In the genomic region with DNA sequence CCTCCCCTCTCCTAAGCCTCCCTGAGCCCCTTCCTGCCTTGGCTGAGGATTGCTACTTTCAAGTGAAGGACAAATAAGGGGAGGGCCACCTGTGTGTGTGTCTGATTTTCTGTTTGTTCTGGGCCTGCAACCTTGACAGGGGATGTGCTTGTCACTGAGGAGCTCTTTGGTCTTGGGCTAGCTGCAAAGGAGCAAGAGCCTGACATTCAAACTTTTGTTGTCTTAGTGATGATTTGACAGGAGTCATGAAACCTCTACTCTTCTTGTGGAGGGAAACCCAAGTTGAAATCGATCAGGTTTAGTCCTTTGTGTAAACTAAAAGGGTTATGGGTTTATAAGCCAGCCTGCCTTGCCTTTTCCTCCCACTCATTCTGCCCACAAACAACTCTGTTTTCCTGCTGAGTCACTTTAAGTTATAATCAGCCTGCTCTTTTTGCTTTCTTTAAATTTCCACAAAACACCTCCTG, we compare ENCODE assay signal across 1 cellular context.
TF ChIP-seq lines count a peak whose summit lies in the region.

No MANE protein-coding gene starts in this region.

TF ChIP-seq in K562, 482 proteins besides CTCF, POLR2A, EP300 and RAD21 (continued from another document and continues in another):
- TF ChIP-seq, protein P1, sequence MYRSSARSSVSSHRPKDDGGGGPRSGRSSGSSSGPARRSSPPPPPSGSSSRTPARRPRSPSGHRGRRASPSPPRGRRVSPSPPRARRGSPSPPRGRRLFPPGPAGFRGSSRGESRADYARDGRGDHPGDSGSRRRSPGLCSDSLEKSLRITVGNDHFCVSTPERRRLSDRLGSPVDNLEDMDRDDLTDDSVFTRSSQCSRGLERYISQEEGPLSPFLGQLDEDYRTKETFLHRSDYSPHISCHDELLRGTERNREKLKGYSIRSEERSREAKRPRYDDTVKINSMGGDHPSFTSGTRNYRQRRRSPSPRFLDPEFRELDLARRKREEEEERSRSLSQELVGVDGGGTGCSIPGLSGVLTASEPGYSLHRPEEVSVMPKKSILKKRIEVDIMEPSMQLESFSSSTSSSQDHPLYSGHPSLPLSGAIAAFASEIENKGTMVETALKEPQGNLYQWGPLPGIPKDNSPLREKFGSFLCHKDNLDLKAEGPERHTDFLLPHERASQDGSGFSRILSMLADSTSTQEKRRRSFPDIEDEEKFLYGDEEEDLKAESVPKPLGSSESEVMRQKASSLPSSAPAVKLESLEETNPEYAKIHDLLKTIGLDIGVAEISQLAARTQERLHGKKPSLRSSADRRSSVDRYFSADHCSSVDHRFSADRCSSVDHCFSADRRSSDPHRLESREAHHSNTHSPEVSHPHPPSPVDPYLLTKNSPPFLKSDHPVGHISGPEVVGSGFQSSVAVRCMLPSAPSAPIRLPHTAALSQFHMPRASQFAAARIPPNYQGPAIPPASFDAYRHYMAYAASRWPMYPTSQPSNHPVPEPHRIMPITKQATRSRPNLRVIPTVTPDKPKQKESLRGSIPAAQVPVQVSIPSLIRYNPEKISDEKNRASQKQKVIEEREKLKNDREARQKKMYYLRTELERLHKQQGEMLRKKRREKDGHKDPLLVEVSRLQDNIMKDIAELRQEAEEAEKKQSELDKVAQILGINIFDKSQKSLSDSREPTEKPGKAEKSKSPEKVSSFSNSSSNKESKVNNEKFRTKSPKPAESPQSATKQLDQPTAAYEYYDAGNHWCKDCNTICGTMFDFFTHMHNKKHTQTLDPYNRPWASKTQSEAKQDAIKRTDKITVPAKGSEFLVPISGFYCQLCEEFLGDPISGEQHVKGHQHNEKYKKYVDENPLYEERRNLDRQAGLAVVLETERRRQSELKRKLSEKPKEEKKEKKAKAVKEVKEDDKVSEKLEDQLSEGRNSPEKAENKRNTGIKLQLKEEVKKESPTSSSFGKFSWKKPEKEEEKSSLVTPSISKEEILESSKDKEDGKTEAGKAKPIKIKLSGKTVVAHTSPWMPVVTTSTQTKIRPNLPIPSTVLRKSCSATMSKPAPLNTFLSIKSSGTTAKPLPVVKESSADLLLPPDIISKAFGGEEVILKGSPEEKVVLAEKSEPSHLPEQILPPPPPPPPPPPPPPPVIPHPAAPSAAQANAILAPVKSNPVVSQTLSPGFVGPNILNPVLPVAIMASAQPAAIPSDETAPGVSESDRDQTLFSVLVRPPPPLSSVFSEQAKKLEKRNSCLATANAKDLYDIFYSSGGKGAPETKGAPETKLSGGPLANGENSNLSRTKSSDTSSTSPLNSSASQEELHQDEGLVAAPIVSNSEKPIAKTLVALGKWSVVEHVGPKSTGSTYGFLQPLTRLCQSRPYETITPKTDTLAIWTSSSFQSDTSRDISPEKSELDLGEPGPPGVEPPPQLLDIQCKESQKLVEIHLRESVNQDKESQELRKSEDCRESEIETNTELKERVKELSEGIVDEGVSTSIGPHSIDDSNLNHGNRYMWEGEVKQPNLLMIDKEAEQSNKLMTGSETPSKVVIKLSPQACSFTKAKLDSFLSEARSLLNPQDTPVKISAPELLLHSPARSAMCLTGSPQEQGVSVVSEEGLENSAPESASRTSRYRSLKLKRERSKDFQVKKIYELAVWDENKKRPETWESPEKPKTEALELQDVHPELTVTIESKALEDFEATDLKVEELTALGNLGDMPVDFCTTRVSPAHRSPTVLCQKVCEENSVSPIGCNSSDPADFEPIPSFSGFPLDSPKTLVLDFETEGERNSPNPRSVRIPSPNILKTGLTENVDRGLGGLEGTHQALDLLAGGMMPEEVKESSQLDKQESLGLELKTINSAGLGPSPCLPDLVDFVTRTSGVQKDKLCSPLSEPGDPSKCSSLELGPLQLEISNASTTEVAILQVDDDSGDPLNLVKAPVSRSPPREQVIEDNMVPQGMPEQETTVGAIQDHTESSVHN (IDR thresholded peaks at IDR 0.05; ENCODE audit: borderline replicate concordance in 1 of 2, low read depth in 1 of 2) = no peak
- no peak for TF ChIP-seq ZNF133 (CRISPR knock-in tag; IDR thresholded peaks at IDR 0.05)
- TF ChIP-seq, protein P2, sequence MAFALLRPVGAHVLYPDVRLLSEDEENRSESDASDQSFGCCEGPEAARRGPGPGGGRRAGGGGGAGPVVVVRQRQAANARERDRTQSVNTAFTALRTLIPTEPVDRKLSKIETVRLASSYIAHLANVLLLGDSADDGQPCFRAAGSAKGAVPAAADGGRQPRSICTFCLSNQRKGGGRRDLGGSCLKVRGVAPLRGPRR (CRISPR knock-in tag; IDR thresholded peaks at IDR 0.05) = no peak
- 0 out of 2 replicates have a peak, but pooled peaks have one; percentile 24 for TF ChIP-seq SMARCC2 (IDR thresholded peaks at IDR 0.05; ENCODE audit: low read depth)
- peak; percentile 40; the same call in 1 of the 2 replicates for TF ChIP-seq DPF2 (IDR thresholded peaks at IDR 0.05)
- TF ChIP-seq NR0B1 (IDR thresholded peaks at IDR 0.05; ENCODE audit: partially characterized antibody) = no peak
- TF ChIP-seq ZNF184 (CRISPR knock-in tag; IDR thresholded peaks at IDR 0.05) = no peak
- no peak for TF ChIP-seq ZEB2 (IDR thresholded peaks at IDR 0.05)
- TF ChIP-seq MEF2D (tag; conservative IDR thresholded peaks at IDR 0.05; ENCODE audit: low read depth) = no peak
- peak; percentile 66; the same call in 1 of the 2 replicates for TF ChIP-seq MAFK (IDR thresholded peaks at IDR 0.05; ENCODE audit: low read length)
- no peak for TF ChIP-seq MECOM (CRISPR knock-in tag; IDR thresholded peaks at IDR 0.05)
- TF ChIP-seq JUND (IDR thresholded peaks at IDR 0.05; ENCODE audit: borderline replicate concordance, low read depth, low read length) = 0 out of 2 replicates have a peak, but pooled peaks have one; percentile 8
- no peak for TF ChIP-seq JUND (tag; IDR thresholded peaks at IDR 0.05; ENCODE audit: borderline replicate concordance, low read depth, low read length)
- TF ChIP-seq NR2C2 (CRISPR knock-in tag; IDR thresholded peaks at IDR 0.05) = no peak
- TF ChIP-seq NR2C2 (tag; IDR thresholded peaks at IDR 0.05) = no peak
- TF ChIP-seq SPI1 (IDR thresholded peaks at IDR 0.05; ENCODE audit: borderline replicate concordance, low read depth, low read length) = no peak
- no peak for TF ChIP-seq THRAP3 (IDR thresholded peaks at IDR 0.05; ENCODE audit: borderline replicate concordance)
- TF ChIP-seq, protein P3, sequence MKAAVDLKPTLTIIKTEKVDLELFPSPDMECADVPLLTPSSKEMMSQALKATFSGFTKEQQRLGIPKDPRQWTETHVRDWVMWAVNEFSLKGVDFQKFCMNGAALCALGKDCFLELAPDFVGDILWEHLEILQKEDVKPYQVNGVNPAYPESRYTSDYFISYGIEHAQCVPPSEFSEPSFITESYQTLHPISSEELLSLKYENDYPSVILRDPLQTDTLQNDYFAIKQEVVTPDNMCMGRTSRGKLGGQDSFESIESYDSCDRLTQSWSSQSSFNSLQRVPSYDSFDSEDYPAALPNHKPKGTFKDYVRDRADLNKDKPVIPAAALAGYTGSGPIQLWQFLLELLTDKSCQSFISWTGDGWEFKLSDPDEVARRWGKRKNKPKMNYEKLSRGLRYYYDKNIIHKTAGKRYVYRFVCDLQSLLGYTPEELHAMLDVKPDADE (conservative IDR thresholded peaks at IDR 0.05; ENCODE audit: control insufficient read depth, low read depth, low read length) = no peak
- TF ChIP-seq FOXK2 (conservative IDR thresholded peaks at IDR 0.05 in 1 of 2, IDR thresholded peaks at IDR 0.05 in 1 of 2; ENCODE audit: low read depth in 2 of 2) = no peak
- TF ChIP-seq ZFP1 (CRISPR knock-in tag; IDR thresholded peaks at IDR 0.05) = no peak
- TF ChIP-seq MAFF (IDR thresholded peaks at IDR 0.05; ENCODE audit: low read length) = peak; percentile 58; the same call in 1 of the 2 replicates
- TF ChIP-seq STAT5B (CRISPR knock-in tag; IDR thresholded peaks at IDR 0.05) = no peak
- TF ChIP-seq NFE2 (IDR thresholded peaks at IDR 0.05; ENCODE audit: low read depth) = peak; percentile 83
- TF ChIP-seq NFE2L1 (tag; IDR thresholded peaks at IDR 0.05; ENCODE audit: borderline replicate concordance, low read depth) = 0 out of 2 replicates have a peak, but pooled peaks have one; percentile 43
- TF ChIP-seq ZNF324 (CRISPR knock-in tag; IDR thresholded peaks at IDR 0.05) = no peak
- TF ChIP-seq ETV6 (IDR thresholded peaks at IDR 0.05; ENCODE audit: borderline replicate concordance in 1 of 2, low read depth in 2 of 2, low read length in 1 of 2) = no peak
- TF ChIP-seq ETV6 (CRISPR knock-in tag; IDR thresholded peaks at IDR 0.05; ENCODE audit: borderline replicate concordance) = no peak
- TF ChIP-seq CUX1 (CRISPR knock-in tag; IDR thresholded peaks at IDR 0.05) = no peak
- no peak for TF ChIP-seq ZNF232 (CRISPR knock-in tag; IDR thresholded peaks at IDR 0.05)
- TF ChIP-seq ZNF518B (CRISPR knock-in tag; IDR thresholded peaks at IDR 0.05) = no peak
- peak; percentile 80 for TF ChIP-seq MAFG (tag; conservative IDR thresholded peaks at IDR 0.05)
- TF ChIP-seq ARID1B (IDR thresholded peaks at IDR 0.05) = peak; percentile 29; the same call in 1 of the 2 replicates
- no peak for TF ChIP-seq RNF2 (IDR thresholded peaks at IDR 0.05)
- no peak for TF ChIP-seq IRF2 (CRISPR knock-in tag; IDR thresholded peaks at IDR 0.05)
- TF ChIP-seq, protein P4, sequence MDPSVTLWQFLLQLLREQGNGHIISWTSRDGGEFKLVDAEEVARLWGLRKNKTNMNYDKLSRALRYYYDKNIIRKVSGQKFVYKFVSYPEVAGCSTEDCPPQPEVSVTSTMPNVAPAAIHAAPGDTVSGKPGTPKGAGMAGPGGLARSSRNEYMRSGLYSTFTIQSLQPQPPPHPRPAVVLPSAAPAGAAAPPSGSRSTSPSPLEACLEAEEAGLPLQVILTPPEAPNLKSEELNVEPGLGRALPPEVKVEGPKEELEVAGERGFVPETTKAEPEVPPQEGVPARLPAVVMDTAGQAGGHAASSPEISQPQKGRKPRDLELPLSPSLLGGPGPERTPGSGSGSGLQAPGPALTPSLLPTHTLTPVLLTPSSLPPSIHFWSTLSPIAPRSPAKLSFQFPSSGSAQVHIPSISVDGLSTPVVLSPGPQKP (CRISPR knock-in tag; IDR thresholded peaks at IDR 0.05) = no peak
- TF ChIP-seq C11orf30 (IDR thresholded peaks at IDR 0.05; ENCODE audit: low read depth) = peak; percentile 73
- no peak for TF ChIP-seq ATF7 (IDR thresholded peaks at IDR 0.05)
- TF ChIP-seq PYGO2 (tag; IDR thresholded peaks at IDR 0.05) = no peak
- TF ChIP-seq BACH1 (tag; IDR thresholded peaks at IDR 0.05) = peak; percentile 78
- TF ChIP-seq SRF (CRISPR knock-in tag; IDR thresholded peaks at IDR 0.05) = no peak
- TF ChIP-seq ETV1 (tag; conservative IDR thresholded peaks at IDR 0.05; ENCODE audit: low read depth) = no peak
- TF ChIP-seq NR2F6 (CRISPR knock-in tag; IDR thresholded peaks at IDR 0.05) = no peak
- no peak for TF ChIP-seq DACH1 (IDR thresholded peaks at IDR 0.05; ENCODE audit: partially characterized antibody)
